Comparison of ENCODE assay signal across 8 cellular contexts in the genomic region with DNA sequence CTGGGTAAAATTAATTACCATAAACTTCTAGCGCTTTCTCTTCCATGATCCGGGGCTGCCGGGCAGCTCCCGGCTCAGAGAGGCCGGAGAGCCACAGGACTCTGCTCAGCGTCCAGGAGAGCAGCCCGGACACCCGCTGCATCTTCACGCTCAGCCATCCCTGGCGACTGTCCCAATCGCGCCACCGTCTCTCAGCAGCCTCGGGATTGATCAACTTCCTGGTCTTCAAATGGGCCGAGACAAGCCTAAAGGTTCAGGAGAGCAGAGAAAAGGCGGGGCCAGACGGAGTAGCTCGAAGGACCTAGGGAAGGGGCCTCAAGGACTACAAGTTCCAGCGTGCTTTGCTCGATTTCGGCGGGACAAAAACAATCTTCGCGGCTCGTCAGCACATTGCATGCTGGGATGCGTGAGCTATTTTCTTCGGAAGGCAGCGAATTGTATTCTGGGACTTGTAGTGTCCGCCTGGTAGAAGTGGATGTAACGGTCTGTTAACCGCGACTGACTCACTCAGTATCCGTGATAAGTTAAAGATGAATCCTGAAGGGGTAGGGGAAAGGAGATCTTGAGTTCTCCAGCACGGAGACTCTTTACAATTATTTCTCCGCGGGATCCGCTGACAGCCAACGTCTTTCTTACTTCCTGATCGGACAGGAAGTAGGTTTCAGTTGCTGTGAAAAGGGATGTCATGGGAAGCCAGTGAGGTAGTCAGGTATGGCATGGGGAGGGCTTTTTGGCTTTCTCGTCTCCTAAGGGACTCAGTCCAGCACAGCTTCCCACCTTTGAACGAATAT. TPM values are rescaled to one million over a fixed set of nuclear protein-coding genes. Genes with fewer than 3 reads are reported as not detected.
DNase-seq lines count a peak whose midpoint lies in the region; ATAC-seq and FAIRE-seq lines count a peak whose summit lies in the region.

A gene with protein sequence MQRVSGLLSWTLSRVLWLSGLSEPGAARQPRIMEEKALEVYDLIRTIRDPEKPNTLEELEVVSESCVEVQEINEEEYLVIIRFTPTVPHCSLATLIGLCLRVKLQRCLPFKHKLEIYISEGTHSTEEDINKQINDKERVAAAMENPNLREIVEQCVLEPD (minus strand): TSS at position 212 of the 791 bp plus-strand sequence. CDS start 70 bp downstream, at position 142.

- peak within 1 kb of the TSS in 1 of 2 experiments; percentile 10 for H2BK12ac ChIP-seq in mesenchymal stem cell (ENCODE audit: low read length in 2 of 2)

- H2AFZ ChIP-seq in mesenchymal stem cell (ENCODE audit: low read depth, low read length) = peak within 1 kb of the TSS; percentile 88

- H3K9ac ChIP-seq in endocrine pancreas (ENCODE audit: control insufficient read depth, insufficient read depth, low read length) (peak within 1 kb of the TSS; percentile 58), mesenchymal stem cell (ENCODE audit: low read length) (peak within 1 kb of the TSS; percentile 95)

- ATAC-seq in GM21367 (IDR thresholded peaks at IDR 0.05; ENCODE audit: unreplicated experiment) = peak; percentile 62

- H3K4ac ChIP-seq in mesenchymal stem cell (ENCODE audit: low read depth in 1 of 2, low read length in 2 of 2) = peak within 1 kb of the TSS; percentile 24 to 92

- H3K27me3 ChIP-seq in endocrine pancreas (ENCODE audit: control insufficient read depth, insufficient read depth, low read length) (no peaks in the 10 kb centered on the region), mesenchymal stem cell (ENCODE audit: control insufficient read depth in 1 of 2, insufficient read depth in 1 of 2, low read length in 2 of 2) (no peaks in the 10 kb centered on the region)

- H4K91ac ChIP-seq in mesenchymal stem cell (ENCODE audit: low read length) = peak within 1 kb of the TSS; percentile 19

- peak within 1 kb of the TSS; percentile 81 for H3K4me3 ChIP-seq in endocrine pancreas (ENCODE audit: control insufficient read depth, insufficient read depth, low read length)
- peak within 1 kb of the TSS; percentile 63 to 89 for H3K4me3 ChIP-seq in mesenchymal stem cell (ENCODE audit: insufficient read depth in 1 of 2, low read depth in 1 of 2, low read length in 2 of 2)

- DNase-seq in COR-L47 (lab: John Stamatoyannopoulos, UW) (peak; percentile 95), HTR-8/SVneo (ENCODE audit: insufficient read length, low spot score) (peak; percentile 87), NOMO-1 treated with dmso at 0.1 percent for 144 hours (lab: John Stamatoyannopoulos, UW; ENCODE audit: unreplicated experiment) (peak; percentile 100), mesenchymal stem cell (peak; percentile 99)
- peak; percentile 62 to 81 (median 80) for DNase-seq in activated CD8-positive, alpha-beta memory T cell treated with anti-CD3 and anti-CD28 coated beads for 48 hours (ENCODE audit: low read depth in 2 of 3, low spot score in 2 of 3)
- DNase-seq in stimulated activated CD8-positive, alpha-beta memory T cell treated with anti-CD3 and anti-CD28 coated beads, Interleukin-12 subunit alpha, Interleukin-12 subunit beta, amount 100 ng/mL, for 4 hours (ENCODE audit: low read depth) = peak; percentile 77

- H3K4me1 ChIP-seq in endocrine pancreas (ENCODE audit: control insufficient read depth, insufficient read depth, low read length) (peaks cover 20% of the 10 kb centered on the region), mesenchymal stem cell (ENCODE audit: control insufficient read depth, insufficient read depth, low read depth, low read length) (peaks cover 9% of the 10 kb centered on the region)

- no peak within 1 kb of the TSS for H3K23ac ChIP-seq in mesenchymal stem cell (ENCODE audit: low read length in 2 of 2)

- peak within 1 kb of the TSS; percentile 97 for H3K27ac ChIP-seq in mesenchymal stem cell (ENCODE audit: low read length, poor library complexity, severe bottlenecking)

- H2BK5ac ChIP-seq in mesenchymal stem cell (ENCODE audit: low read depth, low read length, poor library complexity, severe bottlenecking) = peak within 1 kb of the TSS; percentile 22

- peak within 1 kb of the TSS; percentile 72 for H3K4me2 ChIP-seq in mesenchymal stem cell (ENCODE audit: low read length, poor library complexity, severe bottlenecking)

- no peaks in the 10 kb centered on the region for H3K36me3 ChIP-seq in endocrine pancreas (ENCODE audit: control insufficient read depth, insufficient read depth, low read length)
- peaks cover 0 to 8% of the 10 kb centered on the region in 2 experiments for H3K36me3 ChIP-seq in mesenchymal stem cell (ENCODE audit: control insufficient read depth in 1 of 2, insufficient read depth in 2 of 2, low read depth in 1 of 2, low read length in 2 of 2)

- peaks cover 6% of the 10 kb centered on the region for H3K79me1 ChIP-seq in mesenchymal stem cell (replicated peaks; ENCODE audit: low read length, poor library complexity, severe bottlenecking)

- H2AK5ac ChIP-seq in mesenchymal stem cell (ENCODE audit: low read length, severe bottlenecking) = no peak within 1 kb of the TSS

- FAIRE-seq in HTR-8/SVneo (lab: Jason Lieb, UNC) = peak; percentile 4

- H2BK15ac ChIP-seq in mesenchymal stem cell (ENCODE audit: low read depth, poor library complexity, severe bottlenecking) = no peak within 1 kb of the TSS

- H3K9me3 ChIP-seq in endocrine pancreas (ENCODE audit: control insufficient read depth, low read length) (no peaks in the 10 kb centered on the region), mesenchymal stem cell (ENCODE audit: control insufficient read depth, low read length) (no peaks in the 10 kb centered on the region)

- peak within 1 kb of the TSS in 1 of 2 experiments; percentile 91 for H3K14ac ChIP-seq in mesenchymal stem cell (ENCODE audit: low read length in 2 of 2)

- WGBS in mesenchymal stem cell = under 1% methylated on average over 40 of the region's 41 CpGs

- peak within 1 kb of the TSS; percentile 48 to 92 for H3K18ac ChIP-seq in mesenchymal stem cell (ENCODE audit: low read depth in 1 of 2, low read length in 2 of 2)

- peak within 1 kb of the TSS; percentile 94 for H4K8ac ChIP-seq in mesenchymal stem cell (ENCODE audit: low read length)

- H2BK120ac ChIP-seq in mesenchymal stem cell (ENCODE audit: low read depth, low read length) = no peak within 1 kb of the TSS

RNA-seq across cellular contexts. Expression of the gene that starts here (rescaled TPM):
- 65.4 TPM for polyA plus RNA-seq in mesenchymal stem cell (2013, experiment 1 of 2)
- 92.1 TPM for polyA plus RNA-seq in mesenchymal stem cell (2013, experiment 2 of 2)

Comparison
In these comparisons a context has a peak if more than half of its experiments do, and no peak if none do; other contexts are left out.
1. Peak in every context shown above with its lines: DNase-seq, ATAC-seq, H3K4me3 ChIP-seq and H3K27ac ChIP-seq.